8 cellular contexts compared by ENCODE assay signal in the genomic region with DNA sequence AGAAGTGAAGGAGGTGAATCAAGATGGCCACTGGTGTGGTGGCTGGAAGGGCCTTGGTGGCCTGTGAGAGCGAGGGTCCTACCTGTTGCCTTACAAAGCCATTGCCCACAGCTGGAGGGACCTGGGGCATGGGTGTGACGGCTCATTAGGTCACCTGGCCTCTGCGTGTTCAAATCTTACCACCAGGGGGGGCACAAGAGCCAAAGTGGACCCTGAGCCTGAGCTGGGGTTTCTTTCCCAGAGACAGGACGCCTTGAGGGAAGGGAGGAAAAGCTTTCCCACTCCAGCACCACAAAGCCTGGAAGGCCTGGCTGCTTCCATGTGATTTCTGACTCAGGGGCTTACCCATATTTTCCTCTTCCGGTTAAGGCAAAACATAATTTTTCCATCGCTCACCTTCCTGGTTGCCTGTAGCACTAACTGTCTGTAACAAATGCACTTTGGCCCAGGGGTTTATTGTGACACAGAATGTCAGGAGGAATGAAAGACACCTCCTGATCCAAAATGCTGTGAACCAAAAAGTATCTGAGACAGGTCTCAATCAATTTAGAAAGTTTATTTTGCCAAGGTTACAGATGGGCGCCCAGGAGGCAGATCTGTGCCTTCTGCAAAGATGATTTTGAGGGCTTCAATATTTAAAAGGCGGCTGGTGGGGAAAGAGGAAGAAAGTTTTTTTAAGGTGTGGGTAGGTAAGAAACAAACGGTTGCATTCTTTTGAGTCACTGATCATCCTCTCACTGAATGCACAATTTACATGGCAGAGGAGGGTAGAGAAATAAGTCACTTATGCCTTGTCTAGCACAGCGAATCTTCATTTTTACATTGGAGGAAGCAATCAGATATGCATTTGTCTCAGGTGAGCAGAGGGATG. TPM values are rescaled to one million over a fixed set of nuclear protein-coding genes. Genes with fewer than 3 reads are reported as not detected.
DNase-seq lines count a peak whose midpoint lies in the region; ATAC-seq and TF ChIP-seq lines count a peak whose summit lies in the region.

No MANE protein-coding gene starts in this region.

- peaks cover 5 to 21% (median 9%) of the 10 kb centered on the region in 7 donors for H3K4me1 Mint-ChIP-seq in naive thymus-derived CD4-positive, alpha-beta T cell

- no peak overlapping the region for H3K4me3 ChIP-seq in esophagus muscularis mucosa
- H3K4me3 ChIP-seq in naive thymus-derived CD4-positive, alpha-beta T cell (ENCODE audit: low read length), result no peak overlapping the region

- no peaks in the 10 kb centered on the region for H3K9me3 Mint-ChIP-seq in naive thymus-derived CD4-positive, alpha-beta T cell

- H3K36me3 ChIP-seq in esophagus muscularis mucosa, result no peaks in the 10 kb centered on the region
- no peaks in the 10 kb centered on the region for H3K36me3 ChIP-seq in naive thymus-derived CD4-positive, alpha-beta T cell (ENCODE audit: control insufficient read depth in 2 of 3, insufficient read depth in 3 of 3, low read length in 3 of 3)

- intact Hi-C loops in esophagus muscularis mucosa (cut with DNase I), result no loop called here
- intact Hi-C loops in naive thymus-derived CD4-positive, alpha-beta T cell (cut with micrococcal nuclease), result loop anchor here (1.0 to 5.0 kb wide), 8 partner anchors 27 to 134 kb away; no protein-coding TSS in a partner anchor

- no peak overlapping the region for H3K4me3 Mint-ChIP-seq in naive thymus-derived CD4-positive, alpha-beta T cell

- TF ChIP-seq CTCF in esophagus muscularis mucosa (IDR thresholded peaks at IDR 0.05), result peak; percentile 93 to 96 (median 95)

- TF ChIP-seq EP300 in esophagus muscularis mucosa (IDR thresholded peaks at IDR 0.05), result no peak

- POLR2A ChIA-PET in naive thymus-derived CD4-positive, alpha-beta T cell (lab: Charles Lee), result no interaction called here

- CTCF ChIA-PET in naive thymus-derived CD4-positive, alpha-beta T cell (lab: Charles Lee), result interaction anchor here (0.6 to 1.7 kb wide), 24 partner anchors 8 to 447 kb away, joined by 3 to 15 read pairs (median 4); no protein-coding TSS in a partner anchor

- H3K4me1 ChIP-seq in esophagus muscularis mucosa, result peaks cover 17 to 43% (median 39%) of the 10 kb centered on the region in 4 donors
- H3K4me1 ChIP-seq in naive thymus-derived CD4-positive, alpha-beta T cell (ENCODE audit: control insufficient read depth in 2 of 2, insufficient read depth in 2 of 2, low read length in 2 of 2), result no peaks in the 10 kb centered on the region

- peaks cover 0 to 37% (median under 1%) of the 10 kb centered on the region in 5 donors for H3K27me3 Mint-ChIP-seq in naive thymus-derived CD4-positive, alpha-beta T cell

- peak overlapping the region; percentile 30 to 77 (median 61) for H3K27ac ChIP-seq in esophagus muscularis mucosa (replicated peaks in 1 of 4)
- no peak overlapping the region for H3K27ac ChIP-seq in naive thymus-derived CD4-positive, alpha-beta T cell (ENCODE audit: low read depth, low read length)

- WGBS in esophagus muscularis mucosa, result 36% methylated on average over 10 of the region's 10 CpGs

- H3K27me3 ChIP-seq in esophagus muscularis mucosa, result no peaks in the 10 kb centered on the region
- H3K27me3 ChIP-seq in naive thymus-derived CD4-positive, alpha-beta T cell (ENCODE audit: control insufficient read depth in 2 of 2, insufficient read depth in 2 of 2, low read length in 2 of 2), result peaks cover 0 to 3% of the 10 kb centered on the region in 2 donors

- TF ChIP-seq POLR2A in esophagus muscularis mucosa (IDR thresholded peaks at IDR 0.05; ENCODE audit: low read depth), result no peak

- H3K27ac Mint-ChIP-seq in naive thymus-derived CD4-positive, alpha-beta T cell, result peak overlapping the region in 3 of 9 donors; percentile 16 to 50 (median 19)

- peak; percentile 50 for ATAC-seq in HG03159 (IDR thresholded peaks at IDR 0.05; ENCODE audit: unreplicated experiment)
- ATAC-seq in naive thymus-derived CD4-positive, alpha-beta T cell, result peak; percentile 75

- H3K36me3 Mint-ChIP-seq in naive thymus-derived CD4-positive, alpha-beta T cell, result no peaks in the 10 kb centered on the region

- H3K9me3 ChIP-seq in esophagus muscularis mucosa, result no peaks in the 10 kb centered on the region
- no peaks in the 10 kb centered on the region for H3K9me3 ChIP-seq in naive thymus-derived CD4-positive, alpha-beta T cell (ENCODE audit: control insufficient read depth in 2 of 3, low read length in 3 of 3)

- DNase-seq in DMS153 (lab: John Stamatoyannopoulos, UW), result peak; percentile 62
- peak; percentile 34 for DNase-seq in NOMO-1 treated with DMSO at 0.1 percent for 48 hours (lab: John Stamatoyannopoulos, UW; ENCODE audit: unreplicated experiment)
- peak; percentile 80 for DNase-seq in activated T-cell treated with anti-CD3 and anti-CD28 coated beads for 4 hours
- DNase-seq in esophagus muscularis mucosa (ENCODE audit: extremely low spot score), result peak; percentile 97
- DNase-seq in naive thymus-derived CD4-positive, alpha-beta T cell, result peak; percentile 42 to 80 (median 64)
- peak; percentile 40 to 45 for DNase-seq in stimulated activated CD8-positive, alpha-beta memory T cell treated with anti-CD3 and anti-CD28 coated beads, Interleukin-7, amount 100 ng/mL, for 48 hours (ENCODE audit: extremely low read depth in 1 of 2, low read depth in 1 of 2)
- DNase-seq in SKM-1 treated with dmso at 0.1 percent for 144 hours (lab: John Stamatoyannopoulos, UW; ENCODE audit: unreplicated experiment), result no peak

RNA-seq across cellular contexts. Expression of gene CD9, which starts 4.3 kb away (rescaled TPM):
- 100 to 1,000 TPM; 349 to 416 (median 399) TPM for total RNA-seq in esophagus muscularis mucosa
- total RNA-seq in naive thymus-derived CD4-positive, alpha-beta T cell, result 10 to 100 TPM in 1 of 5 experiments, 1 to 10 TPM in 4; 3.8 to 19.3 (median 7.5) TPM
- polyA plus RNA-seq in naive thymus-derived CD4-positive, alpha-beta T cell, result 10 to 100 TPM; 12.0 to 15.5 TPM

Comparison
In these comparisons a context has a peak if more than half of its experiments do, and no peak if none do; other contexts are left out.
1. RNA of gene CD9, which starts 4.3 kb away (total RNA-seq): 349 to 416 TPM in esophagus muscularis mucosa; 3.8 to 19.3 TPM in naive thymus-derived CD4-positive, alpha-beta T cell; every median in the first group is over 10 times any median in the second.